ENCODE assay signal across 9 cellular contexts in the genomic region with DNA sequence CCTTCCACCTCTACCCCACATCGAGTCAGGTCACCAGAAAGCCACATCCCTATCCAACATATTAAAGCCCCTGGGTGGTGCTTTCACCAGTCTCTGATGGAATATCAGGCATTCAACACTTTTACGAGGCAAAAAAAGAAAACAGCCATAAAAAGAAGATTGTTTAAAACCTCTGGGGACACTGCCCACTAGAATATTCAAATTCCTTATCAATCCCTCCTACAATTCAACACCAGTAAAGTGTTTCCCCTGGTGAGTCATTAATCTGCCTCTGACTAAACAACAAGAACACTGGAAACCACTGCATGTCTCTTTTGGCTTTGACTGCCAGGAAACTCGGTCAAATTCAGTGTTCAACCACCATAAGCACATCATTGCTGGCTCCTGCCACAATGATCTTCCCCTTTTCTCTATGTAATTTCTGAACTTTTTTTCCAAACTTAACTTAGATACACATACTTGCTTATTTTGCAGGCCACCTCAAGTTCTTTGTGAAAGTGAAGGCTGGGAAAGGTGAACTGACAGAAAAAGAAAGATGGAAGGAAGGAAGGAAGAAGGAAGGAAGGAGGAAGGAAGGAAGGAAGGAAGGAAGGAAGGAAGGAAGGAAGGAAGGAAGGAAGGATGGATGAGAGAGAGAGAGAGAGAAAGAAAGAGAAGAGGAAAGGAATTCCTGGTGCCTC.
DNase-seq lines count a peak whose midpoint lies in the region; ATAC-seq and TF ChIP-seq lines count a peak whose summit lies in the region.
"Had no signal": no experiment of that assay in that cellular context is flagged by ENCODE, and none has a peak within 500 bp of the region (broad histone marks: within the 10 kb centered on the region; RNA-seq: fewer than 3 reads in every experiment).

No MANE protein-coding gene starts in this region.

- no peak overlapping the region for H3K4me3 ChIP-seq in endodermal cell (ENCODE audit: low read length)

- peaks cover 29% of the 10 kb centered on the region for H3K27me3 Mint-ChIP-seq in activated CD4-positive, alpha-beta T cell treated with anti-CD3 and anti-CD28 coated beads for 36 hours
- peaks cover 16% of the 10 kb centered on the region for H3K27me3 Mint-ChIP-seq in activated CD8-positive, alpha-beta T cell treated with anti-CD3 and anti-CD28 coated beads for 36 hours
- H3K27me3 Mint-ChIP-seq in endodermal cell (ENCODE audit: insufficient read depth) = peaks cover 15% of the 10 kb centered on the region
- peaks cover 2% of the 10 kb centered on the region for H3K27me3 Mint-ChIP-seq in glutamatergic neuron (ENCODE audit: unreplicated experiment)
- H3K27me3 Mint-ChIP-seq in T-helper 17 cell = peaks cover 30% of the 10 kb centered on the region

- no peaks in the 10 kb centered on the region for H3K36me3 Mint-ChIP-seq in activated CD4-positive, alpha-beta T cell treated with anti-CD3 and anti-CD28 coated beads for 36 hours (ENCODE audit: low read depth)
- H3K36me3 Mint-ChIP-seq in activated CD8-positive, alpha-beta T cell treated with anti-CD3 and anti-CD28 coated beads for 36 hours (ENCODE audit: low read depth) = no peaks in the 10 kb centered on the region
- H3K36me3 Mint-ChIP-seq in endodermal cell (ENCODE audit: low read depth) (no peaks in the 10 kb centered on the region), glutamatergic neuron (ENCODE audit: unreplicated experiment) (peaks cover 7% of the 10 kb centered on the region), T-helper 17 cell (ENCODE audit: low read depth) (no peaks in the 10 kb centered on the region)

- peaks cover 3% of the 10 kb centered on the region for H3K9me3 Mint-ChIP-seq in activated CD4-positive, alpha-beta T cell treated with anti-CD3 and anti-CD28 coated beads for 36 hours (ENCODE audit: low read depth)
- H3K9me3 Mint-ChIP-seq in activated CD8-positive, alpha-beta T cell treated with anti-CD3 and anti-CD28 coated beads for 36 hours = peaks cover 3% of the 10 kb centered on the region
- peaks cover 2% of the 10 kb centered on the region for H3K9me3 Mint-ChIP-seq in endodermal cell
- H3K9me3 Mint-ChIP-seq in glutamatergic neuron (ENCODE audit: unreplicated experiment) = peaks cover 9% of the 10 kb centered on the region

- peak overlapping the region; percentile 88 for H3K27ac Mint-ChIP-seq in activated CD4-positive, alpha-beta T cell treated with anti-CD3 and anti-CD28 coated beads for 36 hours
- peak overlapping the region; percentile 56 for H3K27ac Mint-ChIP-seq in activated CD8-positive, alpha-beta T cell treated with anti-CD3 and anti-CD28 coated beads for 36 hours
- no peak overlapping the region for H3K27ac Mint-ChIP-seq in endodermal cell
- no peak overlapping the region for H3K27ac Mint-ChIP-seq in glutamatergic neuron (ENCODE audit: unreplicated experiment)
- no peak overlapping the region for H3K27ac Mint-ChIP-seq in T-helper 17 cell

- intact Hi-C loops in activated CD4-positive, alpha-beta T cell treated with anti-CD3 and anti-CD28 coated beads for 36 hours (cut with DNase I, micrococcal nuclease) = loop anchor here in 1 of 2 experiments (2.0 kb wide), 1 partner anchor 480 kb away; no protein-coding TSS in a partner anchor
- intact Hi-C loops in activated CD8-positive, alpha-beta T cell treated with anti-CD3 and anti-CD28 coated beads for 36 hours (cut with micrococcal nuclease) = no loop called here

- no peak overlapping the region for H3K9ac ChIP-seq in endodermal cell (ENCODE audit: extremely low read depth, low read length, poor library complexity, severe bottlenecking)

- H3K27ac ChIP-seq in endodermal cell (ENCODE audit: low read depth, low read length) = no peak overlapping the region

- POLR2A ChIA-PET in activated CD4-positive, alpha-beta T cell treated with anti-CD3 and anti-CD28 coated beads for 36 hours (lab: Charles Lee) = no interaction called here
- POLR2A ChIA-PET in activated CD8-positive, alpha-beta T cell treated with anti-CD3 and anti-CD28 coated beads for 36 hours (lab: Charles Lee) = no interaction called here

- peak; percentile 60 for DNase-seq in activated CD4-positive, alpha-beta T cell treated with anti-CD3 and anti-CD28 coated beads for 36 hours
- no peak for DNase-seq in activated CD4-positive, alpha-beta T cell treated with anti-CD3 and anti-CD28 coated beads, Interleukin-2, amount 50 U/mL, for 4 hours
- DNase-seq in activated CD8-positive, alpha-beta T cell treated with anti-CD3 and anti-CD28 coated beads for 36 hours = peak; percentile 48
- DNase-seq in non-pigmented ciliary epithelial cell (ENCODE audit: low read depth) (peak; percentile 69), endodermal cell (no peak), glutamatergic neuron (no peak), T-helper 17 cell (no peak)
- DNase-seq: cortex of kidney had no signal

- H3K9me3 ChIP-seq in endodermal cell (ENCODE audit: control insufficient read depth, low read length) (no peaks in the 10 kb centered on the region), T-helper 17 cell (ENCODE audit: control insufficient read depth, low read length, poor library complexity, severe bottlenecking) (no peaks in the 10 kb centered on the region)

- no peak for TF ChIP-seq CTCF in activated CD8-positive, alpha-beta T cell treated with anti-CD3 and anti-CD28 coated beads for 36 hours (IDR thresholded peaks at IDR 0.05)
- no peak for TF ChIP-seq CTCF in endodermal cell (conservative IDR thresholded peaks at IDR 0.05)
- TF ChIP-seq CTCF in glutamatergic neuron (IDR thresholded peaks at IDR 0.05; ENCODE audit: partially characterized antibody, unreplicated experiment) = no peak

- H3K27me3 ChIP-seq in endodermal cell (ENCODE audit: control insufficient read depth, insufficient read depth, low read length, poor library complexity, severe bottlenecking) = no peaks in the 10 kb centered on the region

- H3K4me1 Mint-ChIP-seq in activated CD4-positive, alpha-beta T cell treated with anti-CD3 and anti-CD28 coated beads for 36 hours = peaks cover 31% of the 10 kb centered on the region
- peaks cover 24% of the 10 kb centered on the region for H3K4me1 Mint-ChIP-seq in activated CD8-positive, alpha-beta T cell treated with anti-CD3 and anti-CD28 coated beads for 36 hours (ENCODE audit: low read depth)
- H3K4me1 Mint-ChIP-seq in endodermal cell = peaks cover 7% of the 10 kb centered on the region
- no peaks in the 10 kb centered on the region for H3K4me1 Mint-ChIP-seq in glutamatergic neuron (ENCODE audit: low read depth, unreplicated experiment)
- peaks cover 11% of the 10 kb centered on the region for H3K4me1 Mint-ChIP-seq in T-helper 17 cell

- CTCF ChIA-PET in activated CD4-positive, alpha-beta T cell treated with anti-CD3 and anti-CD28 coated beads for 36 hours (lab: Charles Lee) = interaction anchor here (1.5 kb wide), 1 partner anchor 11 kb away, joined by 4 read pairs; no protein-coding TSS in a partner anchor
- CTCF ChIA-PET in activated CD8-positive, alpha-beta T cell treated with anti-CD3 and anti-CD28 coated beads for 36 hours (lab: Charles Lee) = no interaction called here

- WGBS in endodermal cell (ENCODE audit: insufficient coverage in 1 of 2, insufficient read length in 1 of 2), 2 experiments = 54 to 66% methylated on average over 2 to 3 of the region's 3 CpGs

- H3K4me3 Mint-ChIP-seq in activated CD4-positive, alpha-beta T cell treated with anti-CD3 and anti-CD28 coated beads for 36 hours = peak overlapping the region; percentile 20
- H3K4me3 Mint-ChIP-seq in activated CD8-positive, alpha-beta T cell treated with anti-CD3 and anti-CD28 coated beads for 36 hours = no peak overlapping the region
- no peak overlapping the region for H3K4me3 Mint-ChIP-seq in endodermal cell
- no peak overlapping the region for H3K4me3 Mint-ChIP-seq in glutamatergic neuron (ENCODE audit: unreplicated experiment)
- H3K4me3 Mint-ChIP-seq in T-helper 17 cell = no peak overlapping the region

- H3K36me3 ChIP-seq in endodermal cell (ENCODE audit: control insufficient read depth, insufficient read depth, low read length) = no peaks in the 10 kb centered on the region

- H3K4me1 ChIP-seq in endodermal cell (ENCODE audit: control insufficient read depth, insufficient read depth, low read length) = peaks cover 4% of the 10 kb centered on the region

- ATAC-seq in activated CD4-positive, alpha-beta T cell treated with anti-CD3 and anti-CD28 coated beads for 36 hours = peak; percentile 76
- ATAC-seq in HG02973 (IDR thresholded peaks at IDR 0.05; ENCODE audit: unreplicated experiment) (peak; percentile 58), T-helper 17 cell (no peak)
- ATAC-seq in activated CD8-positive, alpha-beta T cell treated with anti-CD3 and anti-CD28 coated beads for 36 hours = peak; percentile 71

Comparison
In these comparisons a context has a peak if more than half of its experiments do, and no peak if none do; other contexts are left out.
1. DNase-seq: peak in activated CD4-positive, alpha-beta T cell treated with anti-CD3 and anti-CD28 coated beads for 36 hours (single experiment), activated CD8-positive, alpha-beta T cell treated with anti-CD3 and anti-CD28 coated beads for 36 hours (single experiment) and non-pigmented ciliary epithelial cell (single experiment); none in activated CD4-positive, alpha-beta T cell treated with anti-CD3 and anti-CD28 coated beads, Interleukin-2, amount 50 U/mL, for 4 hours (0 of 2), endodermal cell (single experiment), glutamatergic neuron (single experiment) and T-helper 17 cell (0 of 3).
2. H3K27ac Mint-ChIP-seq: peak in activated CD4-positive, alpha-beta T cell treated with anti-CD3 and anti-CD28 coated beads for 36 hours (single experiment) and activated CD8-positive, alpha-beta T cell treated with anti-CD3 and anti-CD28 coated beads for 36 hours (single experiment); none in endodermal cell (single experiment), glutamatergic neuron (single experiment) and T-helper 17 cell (single experiment).